2 cellular contexts compared by ENCODE assay signal in the genomic region with DNA sequence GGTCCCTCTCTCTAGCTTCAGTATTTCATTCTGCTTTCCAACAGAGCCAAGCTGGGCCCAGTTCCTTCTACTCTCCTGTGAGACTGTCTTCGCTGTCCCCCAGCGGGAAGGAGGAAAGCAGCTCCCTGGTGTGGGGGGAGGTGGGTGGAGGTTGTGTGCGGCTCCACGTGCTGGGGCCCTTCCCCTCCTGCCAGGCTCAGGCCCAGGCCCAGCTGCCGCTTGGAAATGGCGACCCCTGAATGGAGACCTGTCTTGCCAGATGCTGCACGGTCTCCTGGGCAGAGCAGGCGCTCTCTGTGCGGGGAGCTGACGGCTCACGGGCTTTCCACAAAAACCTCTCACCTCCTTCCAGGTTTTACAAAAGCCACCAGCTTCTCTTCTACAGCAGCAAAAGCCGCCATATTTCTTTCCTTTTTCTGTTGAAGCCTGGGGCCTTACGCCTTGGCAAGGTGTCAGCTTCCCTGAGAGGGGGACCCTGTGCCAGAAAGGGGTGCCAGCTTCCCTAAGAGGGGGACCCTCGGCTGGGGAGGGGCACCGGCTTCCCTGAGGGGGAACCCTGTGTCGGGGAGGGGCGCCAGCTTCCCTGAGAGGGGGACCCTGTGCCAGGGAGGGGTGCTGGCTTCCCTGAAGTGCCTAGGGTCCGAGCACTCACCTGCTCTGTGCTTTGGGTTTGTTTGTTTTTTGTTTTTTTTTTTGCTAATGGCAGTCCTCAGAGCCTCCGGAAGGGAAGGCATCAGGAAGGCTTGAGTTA.
A peak's percentile ranks its signal among the peaks of the same experiment; 100 is the strongest.
TF ChIP-seq lines count a peak whose summit lies in the region.

No MANE protein-coding gene starts in this region.

TF ChIP-seq in HepG2, 621 proteins besides CTCF, POLR2A, EP300 and RAD21:
- TF ChIP-seq ZNF777 (CRISPR knock-in tag; IDR thresholded peaks at IDR 0.05), result no peak
- TF ChIP-seq ZNF776 (CRISPR knock-in tag; IDR thresholded peaks at IDR 0.05), result 0 out of 2 replicates have a peak, but pooled peaks have one; percentile 13
- TF ChIP-seq ZKSCAN1 (IDR thresholded peaks at IDR 0.05; ENCODE audit: low read length), result no peak
- peak; percentile 28 for TF ChIP-seq RBM22 (optimal IDR thresholded peaks at IDR 0.05; ENCODE audit: low read length)
- peak; percentile 81 for TF ChIP-seq AGO2 (optimal IDR thresholded peaks at IDR 0.05; ENCODE audit: low read depth, low read length)
- TF ChIP-seq, protein P1, sequence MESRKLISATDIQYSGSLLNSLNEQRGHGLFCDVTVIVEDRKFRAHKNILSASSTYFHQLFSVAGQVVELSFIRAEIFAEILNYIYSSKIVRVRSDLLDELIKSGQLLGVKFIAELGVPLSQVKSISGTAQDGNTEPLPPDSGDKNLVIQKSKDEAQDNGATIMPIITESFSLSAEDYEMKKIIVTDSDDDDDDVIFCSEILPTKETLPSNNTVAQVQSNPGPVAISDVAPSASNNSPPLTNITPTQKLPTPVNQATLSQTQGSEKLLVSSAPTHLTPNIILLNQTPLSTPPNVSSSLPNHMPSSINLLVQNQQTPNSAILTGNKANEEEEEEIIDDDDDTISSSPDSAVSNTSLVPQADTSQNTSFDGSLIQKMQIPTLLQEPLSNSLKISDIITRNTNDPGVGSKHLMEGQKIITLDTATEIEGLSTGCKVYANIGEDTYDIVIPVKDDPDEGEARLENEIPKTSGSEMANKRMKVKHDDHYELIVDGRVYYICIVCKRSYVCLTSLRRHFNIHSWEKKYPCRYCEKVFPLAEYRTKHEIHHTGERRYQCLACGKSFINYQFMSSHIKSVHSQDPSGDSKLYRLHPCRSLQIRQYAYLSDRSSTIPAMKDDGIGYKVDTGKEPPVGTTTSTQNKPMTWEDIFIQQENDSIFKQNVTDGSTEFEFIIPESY (CRISPR knock-in tag; IDR thresholded peaks at IDR 0.05), result peak; percentile 50; the same call in 1 of the 2 replicates
- peak; percentile 43; the same call in 1 of the 2 replicates for TF ChIP-seq MTA1 (CRISPR knock-in tag; IDR thresholded peaks at IDR 0.05; ENCODE audit: borderline replicate concordance)

TF ChIP-seq in K562, 482 proteins besides CTCF, POLR2A, EP300 and RAD21:
- TF ChIP-seq ELF2 (CRISPR knock-in tag; IDR thresholded peaks at IDR 0.05) (no peak), GTF2E2 (tag; IDR thresholded peaks at IDR 0.05) (no peak), CBFA2T3 (IDR thresholded peaks at IDR 0.05) (no peak), NR1H2 (CRISPR knock-in tag; IDR thresholded peaks at IDR 0.05) (no peak), SAP30 (IDR thresholded peaks at IDR 0.05; ENCODE audit: borderline replicate concordance, insufficient read depth, low read depth, low read length, poor library complexity, severe bottlenecking) (no peak), SMAD1 (IDR thresholded peaks at IDR 0.05; ENCODE audit: low read depth, low read length, partially characterized antibody) (no peak), PCBP1 (IDR thresholded peaks at IDR 0.05; ENCODE audit: low read depth, low read length, poor library complexity, severe bottlenecking) (no peak), ZNF57 (CRISPR knock-in tag; IDR thresholded peaks at IDR 0.05) (no peak), POLR2G (IDR thresholded peaks at IDR 0.05; ENCODE audit: low read depth, low read length) (peak; percentile 63), RBM34 (IDR thresholded peaks at IDR 0.05; ENCODE audit: borderline replicate concordance, insufficient read depth, low read length) (no peak), SMARCA4 (IDR thresholded peaks at IDR 0.05) (no peak), CBX1 (IDR thresholded peaks at IDR 0.05; ENCODE audit: low read depth) (no peak), ZBTB12 (CRISPR knock-in tag; IDR thresholded peaks at IDR 0.05) (no peak), ELF4 (CRISPR knock-in tag; IDR thresholded peaks at IDR 0.05) (no peak), NFIX (CRISPR knock-in tag; IDR thresholded peaks at IDR 0.05; ENCODE audit: low read depth) (no peak), SMARCB1 (IDR thresholded peaks at IDR 0.05; ENCODE audit: insufficient read length, low read depth) (no peak), PHF21A (IDR thresholded peaks at IDR 0.05; ENCODE audit: borderline replicate concordance, low read depth) (no peak), RBM22 (IDR thresholded peaks at IDR 0.05; ENCODE audit: low read depth, low read length, poor library complexity, severe bottlenecking) (peak; percentile 88), POLR2AphosphoS2 (IDR thresholded peaks at IDR 0.05; ENCODE audit: low read length) (peak; percentile 24; the same call in 1 of the 2 replicates)
- TF ChIP-seq, protein P1 (CRISPR knock-in tag; IDR thresholded peaks at IDR 0.05), result peak; percentile 68; the same call in 1 of the 2 replicates
- TF ChIP-seq, protein P2, sequence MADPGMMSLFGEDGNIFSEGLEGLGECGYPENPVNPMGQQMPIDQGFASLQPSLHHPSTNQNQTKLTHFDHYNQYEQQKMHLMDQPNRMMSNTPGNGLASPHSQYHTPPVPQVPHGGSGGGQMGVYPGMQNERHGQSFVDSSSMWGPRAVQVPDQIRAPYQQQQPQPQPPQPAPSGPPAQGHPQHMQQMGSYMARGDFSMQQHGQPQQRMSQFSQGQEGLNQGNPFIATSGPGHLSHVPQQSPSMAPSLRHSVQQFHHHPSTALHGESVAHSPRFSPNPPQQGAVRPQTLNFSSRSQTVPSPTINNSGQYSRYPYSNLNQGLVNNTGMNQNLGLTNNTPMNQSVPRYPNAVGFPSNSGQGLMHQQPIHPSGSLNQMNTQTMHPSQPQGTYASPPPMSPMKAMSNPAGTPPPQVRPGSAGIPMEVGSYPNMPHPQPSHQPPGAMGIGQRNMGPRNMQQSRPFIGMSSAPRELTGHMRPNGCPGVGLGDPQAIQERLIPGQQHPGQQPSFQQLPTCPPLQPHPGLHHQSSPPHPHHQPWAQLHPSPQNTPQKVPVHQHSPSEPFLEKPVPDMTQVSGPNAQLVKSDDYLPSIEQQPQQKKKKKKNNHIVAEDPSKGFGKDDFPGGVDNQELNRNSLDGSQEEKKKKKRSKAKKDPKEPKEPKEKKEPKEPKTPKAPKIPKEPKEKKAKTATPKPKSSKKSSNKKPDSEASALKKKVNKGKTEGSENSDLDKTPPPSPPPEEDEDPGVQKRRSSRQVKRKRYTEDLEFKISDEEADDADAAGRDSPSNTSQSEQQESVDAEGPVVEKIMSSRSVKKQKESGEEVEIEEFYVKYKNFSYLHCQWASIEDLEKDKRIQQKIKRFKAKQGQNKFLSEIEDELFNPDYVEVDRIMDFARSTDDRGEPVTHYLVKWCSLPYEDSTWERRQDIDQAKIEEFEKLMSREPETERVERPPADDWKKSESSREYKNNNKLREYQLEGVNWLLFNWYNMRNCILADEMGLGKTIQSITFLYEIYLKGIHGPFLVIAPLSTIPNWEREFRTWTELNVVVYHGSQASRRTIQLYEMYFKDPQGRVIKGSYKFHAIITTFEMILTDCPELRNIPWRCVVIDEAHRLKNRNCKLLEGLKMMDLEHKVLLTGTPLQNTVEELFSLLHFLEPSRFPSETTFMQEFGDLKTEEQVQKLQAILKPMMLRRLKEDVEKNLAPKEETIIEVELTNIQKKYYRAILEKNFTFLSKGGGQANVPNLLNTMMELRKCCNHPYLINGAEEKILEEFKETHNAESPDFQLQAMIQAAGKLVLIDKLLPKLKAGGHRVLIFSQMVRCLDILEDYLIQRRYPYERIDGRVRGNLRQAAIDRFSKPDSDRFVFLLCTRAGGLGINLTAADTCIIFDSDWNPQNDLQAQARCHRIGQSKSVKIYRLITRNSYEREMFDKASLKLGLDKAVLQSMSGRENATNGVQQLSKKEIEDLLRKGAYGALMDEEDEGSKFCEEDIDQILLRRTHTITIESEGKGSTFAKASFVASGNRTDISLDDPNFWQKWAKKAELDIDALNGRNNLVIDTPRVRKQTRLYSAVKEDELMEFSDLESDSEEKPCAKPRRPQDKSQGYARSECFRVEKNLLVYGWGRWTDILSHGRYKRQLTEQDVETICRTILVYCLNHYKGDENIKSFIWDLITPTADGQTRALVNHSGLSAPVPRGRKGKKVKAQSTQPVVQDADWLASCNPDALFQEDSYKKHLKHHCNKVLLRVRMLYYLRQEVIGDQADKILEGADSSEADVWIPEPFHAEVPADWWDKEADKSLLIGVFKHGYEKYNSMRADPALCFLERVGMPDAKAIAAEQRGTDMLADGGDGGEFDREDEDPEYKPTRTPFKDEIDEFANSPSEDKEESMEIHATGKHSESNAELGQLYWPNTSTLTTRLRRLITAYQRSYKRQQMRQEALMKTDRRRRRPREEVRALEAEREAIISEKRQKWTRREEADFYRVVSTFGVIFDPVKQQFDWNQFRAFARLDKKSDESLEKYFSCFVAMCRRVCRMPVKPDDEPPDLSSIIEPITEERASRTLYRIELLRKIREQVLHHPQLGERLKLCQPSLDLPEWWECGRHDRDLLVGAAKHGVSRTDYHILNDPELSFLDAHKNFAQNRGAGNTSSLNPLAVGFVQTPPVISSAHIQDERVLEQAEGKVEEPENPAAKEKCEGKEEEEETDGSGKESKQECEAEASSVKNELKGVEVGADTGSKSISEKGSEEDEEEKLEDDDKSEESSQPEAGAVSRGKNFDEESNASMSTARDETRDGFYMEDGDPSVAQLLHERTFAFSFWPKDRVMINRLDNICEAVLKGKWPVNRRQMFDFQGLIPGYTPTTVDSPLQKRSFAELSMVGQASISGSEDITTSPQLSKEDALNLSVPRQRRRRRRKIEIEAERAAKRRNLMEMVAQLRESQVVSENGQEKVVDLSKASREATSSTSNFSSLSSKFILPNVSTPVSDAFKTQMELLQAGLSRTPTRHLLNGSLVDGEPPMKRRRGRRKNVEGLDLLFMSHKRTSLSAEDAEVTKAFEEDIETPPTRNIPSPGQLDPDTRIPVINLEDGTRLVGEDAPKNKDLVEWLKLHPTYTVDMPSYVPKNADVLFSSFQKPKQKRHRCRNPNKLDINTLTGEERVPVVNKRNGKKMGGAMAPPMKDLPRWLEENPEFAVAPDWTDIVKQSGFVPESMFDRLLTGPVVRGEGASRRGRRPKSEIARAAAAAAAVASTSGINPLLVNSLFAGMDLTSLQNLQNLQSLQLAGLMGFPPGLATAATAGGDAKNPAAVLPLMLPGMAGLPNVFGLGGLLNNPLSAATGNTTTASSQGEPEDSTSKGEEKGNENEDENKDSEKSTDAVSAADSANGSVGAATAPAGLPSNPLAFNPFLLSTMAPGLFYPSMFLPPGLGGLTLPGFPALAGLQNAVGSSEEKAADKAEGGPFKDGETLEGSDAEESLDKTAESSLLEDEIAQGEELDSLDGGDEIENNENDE (IDR thresholded peaks at IDR 0.05; ENCODE audit: low read depth, low read length), result no peak
